In the genomic region with DNA sequence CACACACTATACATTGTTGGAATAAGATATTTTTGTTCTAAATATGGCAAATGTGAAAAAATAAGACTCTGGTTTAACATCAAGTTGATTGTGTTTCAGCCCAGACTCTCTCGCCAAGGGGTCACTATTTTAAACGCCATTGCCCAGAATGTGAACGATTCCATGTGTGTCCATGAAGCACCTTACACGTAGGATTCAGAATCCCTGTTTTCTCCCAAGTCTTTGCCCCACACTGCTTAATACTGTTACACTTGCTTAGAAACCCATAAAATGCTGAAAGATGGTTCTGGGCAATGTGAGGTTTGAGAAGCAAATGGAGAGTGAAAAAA, we compare ENCODE assay signal across 8 cellular contexts. TPM values are rescaled to one million over a fixed set of nuclear protein-coding genes. Genes with fewer than 3 reads are reported as not detected.
DNase-seq lines count a peak whose midpoint lies in the region; ATAC-seq and TF ChIP-seq lines count a peak whose summit lies in the region.

No MANE protein-coding gene starts in this region.

- H3K23ac ChIP-seq in mesendoderm (ENCODE audit: low read length), result no peak overlapping the region

- ATAC-seq in activated naive CD4-positive, alpha-beta T cell treated with anti-CD3 and anti-CD28 coated beads, Interleukin-2, amount 50 U/mL, for 72 hours, result no peak
- ATAC-seq in HG02610 (IDR thresholded peaks at IDR 0.05; ENCODE audit: unreplicated experiment), result no peak

- TF ChIP-seq CTCF in mammary epithelial cell (conservative IDR thresholded peaks at IDR 0.05 in 1 of 2, IDR thresholded peaks at IDR 0.05 in 1 of 2; ENCODE audit: extremely low read depth in 1 of 2, insufficient read depth in 1 of 2, low read depth in 1 of 2, low read length in 2 of 2), result no peak

- H3K4me3 ChIP-seq in mammary epithelial cell (replicated peaks in 1 of 3; ENCODE audit: insufficient read depth in 1 of 3, low read depth in 2 of 3, low read length in 3 of 3), result peak overlapping the region; percentile 54 to 83 (median 61)
- no peak overlapping the region for H3K4me3 ChIP-seq in mesendoderm (ENCODE audit: low read length)
- H3K4me3 ChIP-seq in thymus (ENCODE audit: low read length), result peak overlapping the region; percentile 45

- H3K9me3 ChIP-seq in mammary epithelial cell (replicated peaks; ENCODE audit: insufficient read depth, low read length) (no peaks in the 10 kb centered on the region), thymus (ENCODE audit: control insufficient read depth) (no peaks in the 10 kb centered on the region)

- H3K36me3 ChIP-seq in mammary epithelial cell (ENCODE audit: insufficient read depth, low read length), result no peaks in the 10 kb centered on the region
- H3K36me3 ChIP-seq in mesendoderm (ENCODE audit: control insufficient read depth, insufficient read depth, low read length), result no peaks in the 10 kb centered on the region
- H3K36me3 ChIP-seq in thymus (ENCODE audit: control insufficient read depth, insufficient read depth), result peaks cover 5% of the 10 kb centered on the region

- in situ Hi-C loops in mammary epithelial cell (cut with MboI; ENCODE audit: low sequenced_read_pairs in 2 of 2), result loop anchor here (10.0 to 25.0 kb wide), 4 partner anchors 629 to 971 kb away; no protein-coding TSS in a partner anchor

- H3K18ac ChIP-seq in mesendoderm (ENCODE audit: low read length), result peak overlapping the region; percentile 55

- peaks cover 10% of the 10 kb centered on the region for H3K79me1 ChIP-seq in mesendoderm (ENCODE audit: low read length)

- peak overlapping the region; percentile 53 for H3K9ac ChIP-seq in mammary epithelial cell (ENCODE audit: insufficient read depth, low read length)
- H3K9ac ChIP-seq in mesendoderm (ENCODE audit: low read length), result peak overlapping the region; percentile 66

- H3K9me3 Mint-ChIP-seq in activated naive CD4-positive, alpha-beta T cell treated with anti-CD3 and anti-CD28 coated beads, Interleukin-2, amount 10 ng/mL, durations not matched to agents 7 days and 5 days, result no peaks in the 10 kb centered on the region
- no peaks in the 10 kb centered on the region for H3K9me3 Mint-ChIP-seq in activated naive CD4-positive, alpha-beta T cell treated with anti-CD3 and anti-CD28 coated beads, Interleukin-2, amount 50 U/mL, for 72 hours

- H3K27me3 ChIP-seq in mammary epithelial cell (ENCODE audit: insufficient read depth, low read length) (no peaks in the 10 kb centered on the region), mesendoderm (ENCODE audit: insufficient read depth, low read length, poor library complexity) (no peaks in the 10 kb centered on the region), thymus (ENCODE audit: control insufficient read depth, insufficient read depth) (peaks cover 9% of the 10 kb centered on the region)

- H3K27me3 Mint-ChIP-seq in activated naive CD4-positive, alpha-beta T cell treated with anti-CD3 and anti-CD28 coated beads, Interleukin-2, amount 10 ng/mL, durations not matched to agents 7 days and 5 days, result no peaks in the 10 kb centered on the region

- peaks cover 43% of the 10 kb centered on the region for H3K36me3 Mint-ChIP-seq in activated naive CD4-positive, alpha-beta T cell treated with anti-CD3 and anti-CD28 coated beads, Interleukin-2, amount 10 ng/mL, durations not matched to agents 7 days and 5 days
- peaks cover 3 to 6% of the 10 kb centered on the region in 2 donors for H3K36me3 Mint-ChIP-seq in activated naive CD4-positive, alpha-beta T cell treated with anti-CD3 and anti-CD28 coated beads, Interleukin-2, amount 50 U/mL, for 72 hours

- H3K27ac ChIP-seq in mammary epithelial cell (ENCODE audit: insufficient read depth, low read depth, low read length) (peak overlapping the region; percentile 52), mesendoderm (ENCODE audit: low read depth, low read length) (peak overlapping the region; percentile 53), thymus (ENCODE audit: low read depth) (no peak overlapping the region)

- H3K4me2 ChIP-seq in mammary epithelial cell (ENCODE audit: insufficient read depth, low read depth, low read length) (peak overlapping the region; percentile 91), mesendoderm (ENCODE audit: low read length) (peak overlapping the region; percentile 1)

- no peak overlapping the region for H2BK120ac ChIP-seq in mesendoderm (ENCODE audit: low read depth, low read length)

- dilution Hi-C loops in mammary epithelial cell (cut with HindIII; ENCODE audit: low sequenced_read_pairs), result no loop called here

- peak overlapping the region; percentile 58 for H3K4me3 Mint-ChIP-seq in activated naive CD4-positive, alpha-beta T cell treated with anti-CD3 and anti-CD28 coated beads, Interleukin-2, amount 10 ng/mL, durations not matched to agents 7 days and 5 days

- no peak overlapping the region for H4K5ac ChIP-seq in mesendoderm (ENCODE audit: low read length)

- no peak for DNase-seq in activated naive CD4-positive, alpha-beta T cell treated with anti-CD3 and anti-CD28 coated beads, Interleukin-2, amount 10 ng/mL, durations not matched to agents 7 days and 5 days
- no peak for DNase-seq in activated naive CD4-positive, alpha-beta T cell treated with anti-CD3 and anti-CD28 coated beads, Interleukin-2, amount 50 U/mL, for 72 hours (ENCODE audit: low spot score in 2 of 2)
- DNase-seq in mammary epithelial cell (no peak), mesendoderm (no peak), COR-L47 (lab: John Stamatoyannopoulos, UW) (no peak), islet precursor cell (no peak)

- no peaks in the 10 kb centered on the region for H4K20me1 ChIP-seq in mammary epithelial cell (ENCODE audit: insufficient read depth, low read length)

- no peak overlapping the region for H2BK15ac ChIP-seq in mesendoderm (replicated peaks; ENCODE audit: low read depth)

- peak overlapping the region; percentile 80 for H3K56ac ChIP-seq in mesendoderm (ENCODE audit: low read length)

- H3K4me1 Mint-ChIP-seq in activated naive CD4-positive, alpha-beta T cell treated with anti-CD3 and anti-CD28 coated beads, Interleukin-2, amount 10 ng/mL, durations not matched to agents 7 days and 5 days, result peaks cover 60% of the 10 kb centered on the region

- H3K4me1 ChIP-seq in mammary epithelial cell (ENCODE audit: insufficient read depth, low read length), result peaks cover 15% of the 10 kb centered on the region
- peaks cover 20% of the 10 kb centered on the region for H3K4me1 ChIP-seq in mesendoderm (ENCODE audit: control insufficient read depth, low read depth, low read length)
- H3K4me1 ChIP-seq in thymus (ENCODE audit: control insufficient read depth, insufficient read depth, low read length), result peaks cover 20% of the 10 kb centered on the region

- WGBS in mammary epithelial cell (ENCODE audit: low coverage, missing lambda C conversion rate), result 32% methylated on average over 4 of the region's 4 CpGs
- WGBS in mesendoderm (ENCODE audit: extremely low coverage, insufficient coverage, low lambda C conversion rate), result no CpG with 5 or more reads among the region's 4 CpGs
- WGBS in thymus, result 80% methylated on average over 4 of the region's 4 CpGs

- H2BK5ac ChIP-seq in mesendoderm (ENCODE audit: low read length), result peak overlapping the region; percentile 18

- CTCF ChIA-PET in activated naive CD4-positive, alpha-beta T cell treated with anti-CD3 and anti-CD28 coated beads, Interleukin-2, amount 10 ng/mL, durations not matched to agents 7 days and 5 days (lab: Charles Lee), result no interaction called here
- CTCF ChIA-PET in mammary epithelial cell (lab: Charles Lee; ENCODE audit: low non-redundant PET), result interaction anchor here (1.0 kb wide), 1 partner anchor 8 kb away, joined by 8 read pairs; a partner anchor contains a TSS

- no peak overlapping the region for H3K4ac ChIP-seq in mesendoderm (ENCODE audit: low read depth, low read length)

- H3K79me2 ChIP-seq in mammary epithelial cell (ENCODE audit: insufficient read depth, low read length) (peaks cover 17% of the 10 kb centered on the region), mesendoderm (ENCODE audit: control insufficient read depth, insufficient read depth, low read length) (peaks cover 19% of the 10 kb centered on the region)

- intact Hi-C loops in mammary epithelial cell (cut with micrococcal nuclease), result loop anchor here (2.0 to 10.0 kb wide), 4 partner anchors 104 to 536 kb away; no protein-coding TSS in a partner anchor

- H2AFZ ChIP-seq in mammary epithelial cell (ENCODE audit: low read depth, low read length), result peak overlapping the region; percentile 97

- no peak overlapping the region for H2AK5ac ChIP-seq in mesendoderm (ENCODE audit: low read length)

- peak overlapping the region; percentile 8 for H3K27ac Mint-ChIP-seq in activated naive CD4-positive, alpha-beta T cell treated with anti-CD3 and anti-CD28 coated beads, Interleukin-2, amount 10 ng/mL, durations not matched to agents 7 days and 5 days
- H3K27ac Mint-ChIP-seq in activated naive CD4-positive, alpha-beta T cell treated with anti-CD3 and anti-CD28 coated beads, Interleukin-2, amount 50 U/mL, for 72 hours, result peak overlapping the region in 1 of 2 donors; percentile 82

- BruUV-seq in mammary epithelial cell (replicated peaks; lab: Mats Ljungman, UMichigan), result TSS peak; percentile 78

- H4K8ac ChIP-seq in mesendoderm (ENCODE audit: low read depth, low read length), result no peak overlapping the region

RNA-seq across cellular contexts. Expression of a gene that starts 7.7 kb away (rescaled TPM):
- 1 to 10 TPM; 5.0 to 6.5 TPM for total RNA-seq in activated naive CD4-positive, alpha-beta T cell treated with anti-CD3 and anti-CD28 coated beads, Interleukin-2, amount 50 U/mL, for 72 hours
- total RNA-seq in mammary epithelial cell, result 10 to 100 TPM in 1 of 2 donors, 1 to 10 TPM in 1; 4.0 to 14.7 TPM
- polyA plus RNA-seq in mammary epithelial cell (1.5 TPM), thymus (6.3 TPM)
- 0.98 TPM for polyA minus RNA-seq in mammary epithelial cell
- 2.8 TPM for polyA plus RNA-seq in mesendoderm (2013, experiment 1 of 2)
- polyA plus RNA-seq in mesendoderm (2013, experiment 2 of 2), result 2.8 TPM
